8 cellular contexts compared by ENCODE assay signal in genomic region chr1:41003640-41004220, GRCh38. TPM values are rescaled to one million over a fixed set of nuclear protein-coding genes. Genes with fewer than 3 reads are reported as not detected.
DNase-seq lines count a peak whose midpoint lies in the region; ATAC-seq and TF ChIP-seq lines count a peak whose summit lies in the region.

No MANE protein-coding gene starts in this region.

- H3K4me3 ChIP-seq in choroid plexus epithelial cell (ENCODE audit: low read depth, low read length), result no peak overlapping the region
- H3K4me3 ChIP-seq in right lobe of liver, result no peak overlapping the region

- no peaks in the 10 kb centered on the region for H3K9me3 ChIP-seq in right lobe of liver

- peaks cover 0 to 12% (median 6%) of the 10 kb centered on the region in 4 donors for H3K4me1 ChIP-seq in right lobe of liver

- H3K27me3 ChIP-seq in right lobe of liver, result no peaks in the 10 kb centered on the region

- in situ Hi-C loops in ACHN (cut with HindIII; ENCODE audit: low pct_ligation_motif_present, low pct_unique_long_range_greater_than_20kb, low sequenced_read_pairs), result no loop called here

- whole genome bisulfite sequencing in right lobe of liver (ENCODE audit: insufficient coverage, low coverage, low lambda C conversion rate, missing lambda C conversion rate), result 18% methylated on average over 9 of the region's 11 CpGs

- TF ChIP-seq POLR2A in right lobe of liver (IDR thresholded peaks at IDR 0.05), result no peak

- intact Hi-C loops in right lobe of liver (cut with DNase I), result no loop called here

- DNase-seq in ACHN, result peak; percentile 99
- peak; percentile 96 for DNase-seq in NCI-H226
- DNase-seq in activated CD4-positive, alpha-beta T cell treated with anti-CD3 and anti-CD28 coated beads for 4 hours, result peak; percentile 83 to 85
- peak; percentile 99 for DNase-seq in choroid plexus epithelial cell (ENCODE audit: low read depth)
- DNase-seq in right lobe of liver, result peak; percentile 87 to 94 (median 89)
- peak; percentile 67 for DNase-seq in stimulated activated CD8-positive, alpha-beta memory T cell treated with anti-CD3 and anti-CD28 coated beads, Interleukin-12 subunit alpha, Interleukin-12 subunit beta, amount 100 ng/mL, for 4 hours (ENCODE audit: low read depth)

- TF ChIP-seq CTCF in choroid plexus epithelial cell (conservative IDR thresholded peaks at IDR 0.05; ENCODE audit: low read depth, low read length) (peak; percentile 80), right lobe of liver (IDR thresholded peaks at IDR 0.05) (peak; percentile 50 to 59 (median 53))

- peak; percentile 96 for ATAC-seq in GM18520 (IDR thresholded peaks at IDR 0.05; ENCODE audit: unreplicated experiment)
- ATAC-seq in HG03060 (IDR thresholded peaks at IDR 0.05; ENCODE audit: low read depth, unreplicated experiment), result peak; percentile 93
- peak; percentile 95 to 97 (median 96) for ATAC-seq in right lobe of liver

- H3K36me3 ChIP-seq in right lobe of liver, result peaks cover under 1 to 100% (median 49%) of the 10 kb centered on the region in 4 donors

- peak overlapping the region in 1 of 3 donors; percentile 37 for H3K27ac ChIP-seq in right lobe of liver

RNA-seq across cellular contexts. Expression of gene SLFNL1, which starts 17.8 kb away (rescaled TPM):
- total RNA-seq in right lobe of liver, result under 1 TPM in 3 of 6 experiments, not detected in 3; 0.06 to 0.27 (median 0.14) TPM

RNA-seq across cellular contexts. Expression of gene CTPS1, which starts 24.2 kb away (rescaled TPM):
- total RNA-seq in right lobe of liver, result 10 to 100 TPM; 13.1 to 48.0 (median 42.2) TPM
